In genomic region chr20:1184638-1185315, GRCh38 we compare ENCODE assay signal across 9 cellular contexts. TPM values are rescaled to one million over a fixed set of nuclear protein-coding genes. Genes with fewer than 3 reads are reported as not detected.
DNase-seq lines count a peak whose midpoint lies in the region; ATAC-seq, FAIRE-seq and TF ChIP-seq lines count a peak whose summit lies in the region.
"Had no signal": no experiment of that assay in that cellular context is flagged by ENCODE, and none has a peak within 500 bp of the region (broad histone marks: within the 10 kb centered on the region; RNA-seq: fewer than 3 reads in every experiment).

Gene TMEM74B (minus strand): TSS chr20:1184981. CDS start chr20:1183801, 1,180 bp downstream.

- intact Hi-C loops in breast epithelium (cut with DNase I; ENCODE audit: low total_unique reads) (no loop called here), lower lobe of right lung (cut with DNase I) (no loop called here)

- ATAC-seq in A549 (peak; percentile 15 to 20; a peak in 3 of 6 replicates), lower lobe of right lung (peak; percentile 6 to 18), GM21786 (IDR thresholded peaks at IDR 0.05; ENCODE audit: unreplicated experiment) (no peak)

- DNase-seq in A549 (ENCODE audit: low read depth in 1 of 2, low spot score in 1 of 2) (no peak), HL-60 (ENCODE audit: low read depth in 1 of 2, low spot score in 1 of 2) (no peak), breast epithelium (ENCODE audit: low spot score in 2 of 2) (no peak), lower lobe of right lung (no peak), Kasumi-1 (lab: John Stamatoyannopoulos, UW) (no peak), HPDE6-E6E7 (ENCODE audit: extremely low spot score) (no peak), H4 (ENCODE audit: low spot score) (no peak)

- H3K4me2 ChIP-seq in A549: peak within 1 kb of the TSS; percentile 93

- TF ChIP-seq RAD21 in A549 (conservative IDR thresholded peaks at IDR 0.05 in 1 of 2, IDR thresholded peaks at IDR 0.05 in 1 of 2): no peak

- H3K36me3 ChIP-seq in breast epithelium (no peaks in the 10 kb centered on the region), lower lobe of right lung (no peaks in the 10 kb centered on the region)

- no peak for TF ChIP-seq EP300 in A549 (IDR thresholded peaks at IDR 0.05)

- peak within 1 kb of the TSS; percentile 76 to 90 for H3K27ac ChIP-seq in A549
- H3K27ac ChIP-seq in HL-60 (replicated peaks): no peak within 1 kb of the TSS
- H3K27ac ChIP-seq in breast epithelium: no peak within 1 kb of the TSS
- peak within 1 kb of the TSS; percentile 67 for H3K27ac ChIP-seq in lower lobe of right lung

- CTCF ChIA-PET in A549 (lab: Yijun Ruan, JAX): interaction anchor here (0.6 to 5.3 kb wide), 19 partner anchors 12 to 370 kb away, joined by 3 to 91 read pairs (median 5); no protein-coding TSS in a partner anchor

- H3K27me3 ChIP-seq in HL-60 (ENCODE audit: insufficient read depth, poor library complexity, severe bottlenecking): peaks cover 13% of the 10 kb centered on the region
- H3K27me3 ChIP-seq in breast epithelium: peaks cover 4 to 28% of the 10 kb centered on the region in 2 donors
- H3K27me3 ChIP-seq in lower lobe of right lung (ENCODE audit: low read depth): peaks cover 16% of the 10 kb centered on the region

- POLR2A ChIA-PET in A549 (lab: Yijun Ruan, JAX): no interaction called here

- H3K9me3 ChIP-seq in A549 (no peaks in the 10 kb centered on the region), breast epithelium (no peaks in the 10 kb centered on the region), lower lobe of right lung (no peaks in the 10 kb centered on the region)

- WGBS in A549 (ENCODE audit: missing lambda C conversion rate): 40% methylated on average over 45 of the region's 76 CpGs

- H3K4me3 ChIP-seq in A549: peak within 1 kb of the TSS; percentile 94
- peak within 1 kb of the TSS; percentile 34 for H3K4me3 ChIP-seq in HL-60 (replicated peaks; ENCODE audit: insufficient read depth, low read length)
- peak within 1 kb of the TSS; percentile 45 to 77 (median 58) for H3K4me3 ChIP-seq in breast epithelium
- peak within 1 kb of the TSS; percentile 62 for H3K4me3 ChIP-seq in lower lobe of right lung

- H3K4me1 ChIP-seq in A549 (peaks cover 16% of the 10 kb centered on the region), breast epithelium (no peaks in the 10 kb centered on the region), lower lobe of right lung (peaks cover 18% of the 10 kb centered on the region)

- no peak for TF ChIP-seq POLR2A in A549 (IDR thresholded peaks at IDR 0.05; ENCODE audit: low read length)
- no peak for TF ChIP-seq POLR2A in breast epithelium (IDR thresholded peaks at IDR 0.05)

- FAIRE-seq in A549 (lab: Jason Lieb, UNC): no peak
- FAIRE-seq: GM18507 had no signal

- TF ChIP-seq CTCF in A549 (IDR thresholded peaks at IDR 0.05): no peak
- TF ChIP-seq CTCF in HL-60 (IDR thresholded peaks at IDR 0.05; ENCODE audit: insufficient read depth, low read length): no peak
- TF ChIP-seq CTCF in breast epithelium (IDR thresholded peaks at IDR 0.05): no peak
- TF ChIP-seq CTCF in lower lobe of right lung (IDR thresholded peaks at IDR 0.05): no peak

TF ChIP-seq in A549, 52 proteins besides CTCF, POLR2A, EP300 and RAD21 (continues in another document):
- no peak for TF ChIP-seq EHMT2 (IDR thresholded peaks at IDR 0.05; ENCODE audit: low read depth)
- TF ChIP-seq CBX2 (IDR thresholded peaks at IDR 0.05; ENCODE audit: borderline replicate concordance, low read depth): no peak
- no peak for TF ChIP-seq SREBF2 (IDR thresholded peaks at IDR 0.05)
- no peak for TF ChIP-seq MYC (IDR thresholded peaks at IDR 0.05; ENCODE audit: borderline replicate concordance, low read length)
- no peak for TF ChIP-seq HES2 (IDR thresholded peaks at IDR 0.05)
- no peak for TF ChIP-seq CBX8 (IDR thresholded peaks at IDR 0.05)
- TF ChIP-seq MAZ (IDR thresholded peaks at IDR 0.05; ENCODE audit: borderline replicate concordance, low read depth, low read length): no peak
- TF ChIP-seq FOXS1 (CRISPR knock-in tag; IDR thresholded peaks at IDR 0.05): no peak
- no peak for TF ChIP-seq HOXB13 (CRISPR knock-in tag; IDR thresholded peaks at IDR 0.05; ENCODE audit: low read depth)
- TF ChIP-seq GATA3 (IDR thresholded peaks at IDR 0.05; ENCODE audit: borderline replicate concordance): no peak
- no peak for TF ChIP-seq JUNB (IDR thresholded peaks at IDR 0.05)
- TF ChIP-seq JUN (IDR thresholded peaks at IDR 0.05): 0 out of 5 replicates have a peak, but pooled peaks of 1 of the 2 experiments have one; percentile 3
- no peak for TF ChIP-seq ATOH8 (CRISPR knock-in tag; IDR thresholded peaks at IDR 0.05; ENCODE audit: low read depth)
- TF ChIP-seq ESRRA (IDR thresholded peaks at IDR 0.05; ENCODE audit: borderline replicate concordance, low read length): no peak
- TF ChIP-seq ZC3H11A (IDR thresholded peaks at IDR 0.05): no peak
- TF ChIP-seq NPAS2 (CRISPR knock-in tag; IDR thresholded peaks at IDR 0.05; ENCODE audit: borderline replicate concordance): no peak
- peak; percentile 51; the same call in 1 of the 2 replicates for TF ChIP-seq PHF8 (IDR thresholded peaks at IDR 0.05; ENCODE audit: borderline replicate concordance, low read depth)
- no peak for TF ChIP-seq USF2 (IDR thresholded peaks at IDR 0.05)
- no peak for TF ChIP-seq NFE2L2 (conservative IDR thresholded peaks at IDR 0.05; ENCODE audit: low read length)
- no peak for TF ChIP-seq SMC3 (IDR thresholded peaks at IDR 0.05)
- TF ChIP-seq RFX5 (IDR thresholded peaks at IDR 0.05): no peak
- TF ChIP-seq MAX (IDR thresholded peaks at IDR 0.05): peak; percentile 49
- no peak for TF ChIP-seq RCOR1 (IDR thresholded peaks at IDR 0.05; ENCODE audit: low read depth, low read length)
- TF ChIP-seq MAFK (IDR thresholded peaks at IDR 0.05; ENCODE audit: partially characterized antibody): no peak
- no peak for TF ChIP-seq BHLHE40 (IDR thresholded peaks at IDR 0.05; ENCODE audit: low read depth, low read length)
- TF ChIP-seq FOSL2 (IDR thresholded peaks at IDR 0.05): no peak
- no peak for TF ChIP-seq FOSL2 (CRISPR knock-in tag; IDR thresholded peaks at IDR 0.05)
- no peak for TF ChIP-seq PBX3 (IDR thresholded peaks at IDR 0.05)
- TF ChIP-seq ZSCAN20 (CRISPR knock-in tag; IDR thresholded peaks at IDR 0.05): no peak
- no peak for TF ChIP-seq RARB (CRISPR knock-in tag; IDR thresholded peaks at IDR 0.05)
- no peak for TF ChIP-seq HOXB5 (CRISPR knock-in tag; IDR thresholded peaks at IDR 0.05)
- no peak for TF ChIP-seq HEYL (CRISPR knock-in tag; IDR thresholded peaks at IDR 0.05)
- TF ChIP-seq ZNF302 (CRISPR knock-in tag; IDR thresholded peaks at IDR 0.05): no peak
- TF ChIP-seq E2F6 (IDR thresholded peaks at IDR 0.05; ENCODE audit: borderline replicate concordance, low read depth): 0 out of 2 replicates have a peak, but pooled peaks have one; percentile 41
- TF ChIP-seq CHD4 (IDR thresholded peaks at IDR 0.05; ENCODE audit: borderline replicate concordance): no peak

RNA-seq across cellular contexts. Expression of gene TMEM74B, which starts in this region (rescaled TPM):
- polyA plus RNA-seq in A549 (2011; rRNA removed) (2.9 and 3.3 TPM in 2 replicates), A549 (2017; fragmentation: RNase III; extraction: RNeasy Plus Mini Kit Qiagen cat#74134 plus additional on column Dnase treatment) (2.8 to 3.7 TPM (median 3.4 TPM) in 3 replicates)
- 2.9 and 3.4 TPM in 2 replicates for polyA plus RNA-seq in A549 (2012; cell fraction: cytosol; rRNA removed)
- 22.0 and 22.7 TPM in 2 replicates for polyA plus RNA-seq in A549 (2012; cell fraction: nucleus; rRNA removed)
- polyA minus RNA-seq in A549 (2011; rRNA and poly(A)+ RNA removed): 1.6 and 1.8 TPM in 2 replicates
- total RNA-seq in breast epithelium (1 to 10 TPM in 2 of 3 donors, under 1 TPM in 1; 0.73 to 4.3 (median 1.1) TPM), lower lobe of right lung (15.8 TPM)
- total RNA-seq in H4 (2014; rRNA removed; shearing (Covaris generic)): 0.52 TPM in 1 of 2 replicates, not detected in the other

Comparison
In these comparisons a context has a peak if more than half of its experiments do, and no peak if none do; other contexts are left out.
1. H3K27ac ChIP-seq: peak in A549 (2 of 2) and lower lobe of right lung (single experiment); none in HL-60 (single experiment) and breast epithelium (0 of 2).
2. H3K4me3 ChIP-seq: peak in every context shown above with its lines; median percentile 94 in A549; 62 in lower lobe of right lung; 58 in breast epithelium; 34 in HL-60.